ENCODE assay signal across 15 cellular contexts in the genomic region with DNA sequence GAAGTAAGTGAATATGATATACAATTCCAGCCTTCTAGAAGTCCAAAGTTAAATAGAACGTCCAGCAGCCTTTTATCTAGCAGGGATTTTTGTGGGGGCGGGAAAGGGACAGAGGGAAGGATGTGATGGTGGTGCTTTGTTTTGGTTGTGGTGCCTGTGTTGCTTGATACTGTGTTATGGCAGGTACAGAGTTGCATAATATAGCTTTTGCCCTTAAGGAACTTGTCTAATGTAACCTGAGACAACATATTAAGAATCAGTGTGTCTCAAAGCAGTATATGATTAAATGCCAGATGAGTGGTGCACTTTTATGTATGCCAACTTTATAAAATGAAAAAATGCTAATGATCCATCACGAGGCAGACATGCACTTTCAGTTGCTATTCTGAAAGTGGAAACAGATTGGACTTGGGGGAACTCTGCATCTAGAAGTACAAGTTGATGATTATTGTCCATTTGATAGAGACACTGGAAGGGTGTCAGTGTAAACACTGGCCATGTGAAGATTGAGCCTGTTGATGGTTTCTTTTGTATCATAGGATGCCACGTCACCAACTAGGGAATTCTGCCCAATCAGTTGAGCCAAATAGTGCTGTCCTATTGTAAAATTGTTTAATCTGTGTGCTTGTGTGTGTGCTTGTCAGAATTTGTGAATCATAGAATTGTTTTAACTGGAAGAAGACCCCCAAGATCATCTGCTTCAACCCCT. TPM values are rescaled to one million over a fixed set of nuclear protein-coding genes. Genes with fewer than 3 reads are reported as not detected.
DNase-seq lines count a peak whose midpoint lies in the region; ATAC-seq, FAIRE-seq and TF ChIP-seq lines count a peak whose summit lies in the region.
"Had no signal": no experiment of that assay in that cellular context is flagged by ENCODE, and none has a peak within 500 bp of the region (broad histone marks: within the 10 kb centered on the region; RNA-seq: fewer than 3 reads in every experiment).

No MANE protein-coding gene starts in this region.

- ATAC-seq in HG02642 (IDR thresholded peaks at IDR 0.05; ENCODE audit: poor library complexity, unreplicated experiment), result no peak
- ATAC-seq: stimulated activated naive CD8-positive, alpha-beta T cell treated with anti-CD3 and anti-CD28 coated beads, Interleukin-15, amount 100 ng/mL, for 72 hours had no signal

- FAIRE-seq in GM19239 (lab: Jason Lieb, UNC), result no peak
- FAIRE-seq: H1 had no signal

- H3K4me3 ChIP-seq in HEK293 (ENCODE audit: low read depth, low read length) (no peak overlapping the region), astrocyte of the spinal cord (ENCODE audit: low read depth, low read length) (no peak overlapping the region)
- H3K4me3 ChIP-seq: esophagus squamous epithelium had no signal

- TF ChIP-seq CTCF in HEK293 (tag by site-specific recombination; IDR thresholded peaks at IDR 0.05) (no peak), astrocyte of the spinal cord (IDR thresholded peaks at IDR 0.05; ENCODE audit: low read depth, low read length) (no peak)

- no peaks in the 10 kb centered on the region for H3K9me3 ChIP-seq in HEK293 (ENCODE audit: control insufficient read depth, insufficient read depth, low read depth, low read length)
- H3K9me3 ChIP-seq: esophagus squamous epithelium had no signal

- POLR2A ChIA-PET in HEK293 (lab: Yijun Ruan, JAX), result no interaction called here

- H3K27ac ChIP-seq in HEK293 (ENCODE audit: extremely low read depth, low read depth, low read length), result no peak overlapping the region

- H3K36me3 ChIP-seq in HEK293 (ENCODE audit: control insufficient read depth in 2 of 2, insufficient read depth in 1 of 2, low read length in 2 of 2), result no peaks in the 10 kb centered on the region
- H3K36me3 ChIP-seq: esophagus squamous epithelium had no signal

- in situ Hi-C loops in astrocyte of the spinal cord (cut with HindIII; ENCODE audit: low sequenced_read_pairs), result no loop called here

- DNase-seq in astrocyte of the spinal cord (ENCODE audit: low read depth, low spot score), result peak; percentile 12
- DNase-seq in inferior parietal cortex (ENCODE audit: extremely low spot score), result peak; percentile 76
- peak; percentile 91 for DNase-seq in superior temporal gyrus (ENCODE audit: extremely low spot score)
- no peak for DNase-seq in mesenteric fat pad (ENCODE audit: low spot score)
- DNase-seq in D341Med (ENCODE audit: low spot score), result no peak
- DNase-seq in GM19239 (ENCODE audit: insufficient read length, low spot score), result no peak
- DNase-seq: esophagus squamous epithelium; MV-4-11; naive B cell; NCI-H2081; NCI-H774; stimulated activated naive CD8-positive, alpha-beta T cell treated with anti-CD3 and anti-CD28 coated beads, Interleukin-15, amount 100 ng/mL, for 72 hours had no signal

- H3K4me1 ChIP-seq in HEK293 (ENCODE audit: control insufficient read depth, insufficient read depth, low read length), result peaks cover 32% of the 10 kb centered on the region

- CTCF ChIA-PET in HEK293 (lab: Yijun Ruan, JAX), result no interaction called here

TF ChIP-seq in HEK293, 187 proteins besides CTCF, POLR2A, EP300 and RAD21:
- TF ChIP-seq YY2 (tag by site-specific recombination; IDR thresholded peaks at IDR 0.05) (peak; percentile 50; the same call in 1 of the 2 replicates), ZFHX2 (tag by site-specific recombination; conservative IDR thresholded peaks at IDR 0.05) (peak; percentile 27; the same call in 1 of the 2 replicates), ZNF2 (tag by site-specific recombination; IDR thresholded peaks at IDR 0.05) (peak; percentile 96), SP7 (tag by site-specific recombination; IDR thresholded peaks at IDR 0.05) (0 out of 2 replicates have a peak, but pooled peaks have one; percentile 20), ZNF777 (tag by site-specific recombination; IDR thresholded peaks at IDR 0.05; ENCODE audit: borderline replicate concordance) (no peak), SCRT1 (tag by site-specific recombination; IDR thresholded peaks at IDR 0.05; ENCODE audit: borderline replicate concordance) (0 out of 2 replicates have a peak, but pooled peaks have one; percentile 14), YY1 (tag by site-specific recombination; IDR thresholded peaks at IDR 0.05) (no peak), ZNF416 (tag by site-specific recombination; IDR thresholded peaks at IDR 0.05) (no peak), ZNF654 (tag by site-specific recombination; IDR thresholded peaks at IDR 0.05; ENCODE audit: low read depth) (no peak), ZNF600 (tag by site-specific recombination; IDR thresholded peaks at IDR 0.05) (peak; percentile 88)
- TF ChIP-seq, protein P1, sequence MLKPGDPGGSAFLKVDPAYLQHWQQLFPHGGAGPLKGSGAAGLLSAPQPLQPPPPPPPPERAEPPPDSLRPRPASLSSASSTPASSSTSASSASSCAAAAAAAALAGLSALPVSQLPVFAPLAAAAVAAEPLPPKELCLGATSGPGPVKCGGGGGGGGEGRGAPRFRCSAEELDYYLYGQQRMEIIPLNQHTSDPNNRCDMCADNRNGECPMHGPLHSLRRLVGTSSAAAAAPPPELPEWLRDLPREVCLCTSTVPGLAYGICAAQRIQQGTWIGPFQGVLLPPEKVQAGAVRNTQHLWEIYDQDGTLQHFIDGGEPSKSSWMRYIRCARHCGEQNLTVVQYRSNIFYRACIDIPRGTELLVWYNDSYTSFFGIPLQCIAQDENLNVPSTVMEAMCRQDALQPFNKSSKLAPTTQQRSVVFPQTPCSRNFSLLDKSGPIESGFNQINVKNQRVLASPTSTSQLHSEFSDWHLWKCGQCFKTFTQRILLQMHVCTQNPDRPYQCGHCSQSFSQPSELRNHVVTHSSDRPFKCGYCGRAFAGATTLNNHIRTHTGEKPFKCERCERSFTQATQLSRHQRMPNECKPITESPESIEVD (tag by site-specific recombination; IDR thresholded peaks at IDR 0.05), result 0 out of 2 replicates have a peak, but pooled peaks have one; percentile 14
- TF ChIP-seq, protein P2, sequence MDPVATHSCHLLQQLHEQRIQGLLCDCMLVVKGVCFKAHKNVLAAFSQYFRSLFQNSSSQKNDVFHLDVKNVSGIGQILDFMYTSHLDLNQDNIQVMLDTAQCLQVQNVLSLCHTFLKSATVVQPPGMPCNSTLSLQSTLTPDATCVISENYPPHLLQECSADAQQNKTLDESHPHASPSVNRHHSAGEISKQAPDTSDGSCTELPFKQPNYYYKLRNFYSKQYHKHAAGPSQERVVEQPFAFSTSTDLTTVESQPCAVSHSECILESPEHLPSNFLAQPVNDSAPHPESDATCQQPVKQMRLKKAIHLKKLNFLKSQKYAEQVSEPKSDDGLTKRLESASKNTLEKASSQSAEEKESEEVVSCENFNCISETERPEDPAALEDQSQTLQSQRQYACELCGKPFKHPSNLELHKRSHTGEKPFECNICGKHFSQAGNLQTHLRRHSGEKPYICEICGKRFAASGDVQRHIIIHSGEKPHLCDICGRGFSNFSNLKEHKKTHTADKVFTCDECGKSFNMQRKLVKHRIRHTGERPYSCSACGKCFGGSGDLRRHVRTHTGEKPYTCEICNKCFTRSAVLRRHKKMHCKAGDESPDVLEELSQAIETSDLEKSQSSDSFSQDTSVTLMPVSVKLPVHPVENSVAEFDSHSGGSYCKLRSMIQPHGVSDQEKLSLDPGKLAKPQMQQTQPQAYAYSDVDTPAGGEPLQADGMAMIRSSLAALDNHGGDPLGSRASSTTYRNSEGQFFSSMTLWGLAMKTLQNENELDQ (tag by site-specific recombination; IDR thresholded peaks at IDR 0.05; ENCODE audit: low read depth), result no peak

RNA-seq across cellular contexts. Expression of a gene that starts 23.0 kb away (rescaled TPM):
- total RNA-seq in mesenteric fat pad, result 12.7 TPM

Comparison
In these comparisons a context has a peak if more than half of its experiments do, and no peak if none do; other contexts are left out.
1. DNase-seq: peak in astrocyte of the spinal cord (single experiment), inferior parietal cortex (single experiment) and superior temporal gyrus (single experiment); none in mesenteric fat pad (single experiment), D341Med (single experiment) and GM19239 (single experiment).